In the genomic region with DNA sequence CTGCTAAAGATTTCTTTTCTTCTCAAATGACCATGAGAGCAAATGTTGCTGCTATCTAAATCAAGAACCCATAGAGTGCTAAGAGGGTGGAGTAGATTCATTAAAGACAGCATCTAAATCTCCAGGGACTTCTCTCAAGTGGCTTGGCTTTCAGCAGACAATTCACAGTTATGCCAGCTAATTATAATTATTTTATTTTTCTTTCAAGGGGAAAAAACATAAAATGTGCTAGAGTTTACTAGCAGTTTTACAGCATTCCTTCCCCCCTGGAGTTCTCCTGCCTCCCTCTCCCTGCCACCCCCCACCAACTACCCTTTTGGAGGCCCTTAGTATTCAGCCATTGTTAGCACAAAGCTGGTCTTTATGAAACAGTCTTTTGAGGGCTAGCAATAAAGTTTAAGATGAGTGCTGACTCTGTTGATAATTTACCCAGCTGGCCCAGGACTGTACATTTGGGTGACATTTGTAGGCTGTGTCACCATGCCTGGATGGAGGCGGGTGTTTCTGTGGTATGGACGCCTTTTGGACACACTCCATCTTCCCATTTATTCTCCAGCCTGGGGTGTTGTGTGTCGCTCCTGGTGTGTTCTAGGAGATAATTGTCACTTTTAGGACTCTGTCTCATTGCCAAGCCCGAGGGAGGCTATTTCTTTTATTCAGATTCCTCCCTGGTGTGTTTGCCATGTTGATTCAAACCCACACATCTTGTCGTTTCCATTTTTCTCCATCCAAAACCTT, we compare ENCODE assay signal across 12 cellular contexts.
DNase-seq lines count a peak whose midpoint lies in the region; ATAC-seq and TF ChIP-seq lines count a peak whose summit lies in the region.
"Had no signal": no experiment of that assay in that cellular context is flagged by ENCODE, and none has a peak within 500 bp of the region (broad histone marks: within the 10 kb centered on the region; RNA-seq: fewer than 3 reads in every experiment).

No MANE protein-coding gene starts in this region.

- peak; percentile 95 for DNase-seq in NCI-H187 treated with DMSO at 0.1 percent for 48 hours (lab: John Stamatoyannopoulos, UW)
- DNase-seq in PC-3 = peak; percentile 9
- no peak for DNase-seq in progenitor cell of endocrine pancreas (ENCODE audit: low spot score, unreplicated experiment)
- no peak for DNase-seq in A172 (ENCODE audit: low spot score)
- DNase-seq: activated CD4-positive, alpha-beta T cell treated with anti-CD3 and anti-CD28 coated beads, Interleukin-2, amount 50 U/mL, for 48 hours; activated effector memory CD4-positive, alpha-beta T cell treated with Interleukin-2 at 50 U/mL for 16 hours; KG1; naive thymus-derived CD4-positive, alpha-beta T cell had no signal

- no peaks in the 10 kb centered on the region; the same call in 1 of the 2 replicates for H3K27me3 ChIP-seq in PC-3 (ENCODE audit: low read length)

- TF ChIP-seq CTCF in PC-3 (conservative IDR thresholded peaks at IDR 0.05; ENCODE audit: low read depth, low read length) (no peak), progenitor cell of endocrine pancreas (IDR thresholded peaks at IDR 0.05; ENCODE audit: unreplicated experiment) (no peak)

- peaks cover 12% of the 10 kb centered on the region for H3K27me3 Mint-ChIP-seq in progenitor cell of endocrine pancreas

- no peaks in the 10 kb centered on the region for H3K9me3 ChIP-seq in PC-3 (ENCODE audit: low read length)
- H3K9me3 ChIP-seq: suprapubic skin had no signal

- H3K4me1 ChIP-seq in PC-3 (ENCODE audit: insufficient read depth, low read length) = peaks cover 46% of the 10 kb centered on the region

- H3K4me1 Mint-ChIP-seq in progenitor cell of endocrine pancreas (ENCODE audit: low read depth) = peaks cover 7% of the 10 kb centered on the region
- H3K4me1 Mint-ChIP-seq: naive thymus-derived CD4-positive, alpha-beta T cell had no signal

- H3K4me2 ChIP-seq in PC-3 (ENCODE audit: low read length) = peak overlapping the region; percentile 64

- H3K4me3 ChIP-seq in PC-3 (ENCODE audit: low read length) = no peak overlapping the region
- H3K4me3 ChIP-seq: suprapubic skin had no signal

- H3K9ac ChIP-seq in PC-3 (ENCODE audit: low read length) = no peak overlapping the region

- H3K9me3 Mint-ChIP-seq in progenitor cell of endocrine pancreas (ENCODE audit: low read depth) = no peaks in the 10 kb centered on the region

- H3K27ac ChIP-seq in PC-3 (ENCODE audit: low read length) = no peak overlapping the region
- H3K27ac ChIP-seq: suprapubic skin had no signal

- no peaks in the 10 kb centered on the region for H3K36me3 Mint-ChIP-seq in progenitor cell of endocrine pancreas (ENCODE audit: insufficient read depth)
- H3K36me3 Mint-ChIP-seq: naive thymus-derived CD4-positive, alpha-beta T cell had no signal

- H3K9me2 ChIP-seq in PC-3 (replicated peaks; ENCODE audit: low read length) = no peaks in the 10 kb centered on the region

- CTCF ChIA-PET in PC-3 (lab: Charles Lee) = interaction anchor here (1.1 kb wide), 1 partner anchor 55 kb away, joined by 4 read pairs; no protein-coding TSS in a partner anchor

- no peaks in the 10 kb centered on the region for H3K36me3 ChIP-seq in PC-3 (ENCODE audit: low read depth, low read length)
- H3K36me3 ChIP-seq: suprapubic skin had no signal

- no peaks in the 10 kb centered on the region for H3K79me2 ChIP-seq in PC-3 (ENCODE audit: low read length)

- H3K27ac Mint-ChIP-seq in progenitor cell of endocrine pancreas = peak overlapping the region; percentile 29
- H3K27ac Mint-ChIP-seq: naive thymus-derived CD4-positive, alpha-beta T cell had no signal

- ATAC-seq in GM18511 (IDR thresholded peaks at IDR 0.05; ENCODE audit: unreplicated experiment) (peak; percentile 37), PC-3 (no peak), GM18502 (IDR thresholded peaks at IDR 0.05; ENCODE audit: poor library complexity, unreplicated experiment) (no peak), GM21786 (IDR thresholded peaks at IDR 0.05; ENCODE audit: unreplicated experiment) (no peak)
- ATAC-seq: naive thymus-derived CD4-positive, alpha-beta T cell had no signal

- H2AFZ ChIP-seq in PC-3 (ENCODE audit: low read length) = no peak overlapping the region

- no peaks in the 10 kb centered on the region for H3F3A ChIP-seq in PC-3 (ENCODE audit: low read length, unreplicated experiment)

- POLR2A ChIA-PET in PC-3 (lab: Charles Lee; ENCODE audit: unreplicated experiment) = no interaction called here

- H4K20me1 ChIP-seq in PC-3 (ENCODE audit: low read length) = no peaks in the 10 kb centered on the region

- no peak overlapping the region for H3K4me3 Mint-ChIP-seq in progenitor cell of endocrine pancreas (ENCODE audit: low read depth)
- H3K4me3 Mint-ChIP-seq: naive thymus-derived CD4-positive, alpha-beta T cell had no signal

- intact Hi-C loops in PC-3 (cut with micrococcal nuclease) = loop anchor here (5.0 kb wide), 3 partner anchors 40 to 155 kb away; no protein-coding TSS in a partner anchor

- BruUV-seq in PC-3 (replicated peaks; lab: Mats Ljungman, UMichigan) = no TSS peak

Comparison
In these comparisons a context has a peak if more than half of its experiments do, and no peak if none do; other contexts are left out.
1. DNase-seq: peak in NCI-H187 treated with DMSO at 0.1 percent for 48 hours (single experiment) and PC-3 (single experiment); none in progenitor cell of endocrine pancreas (single experiment) and A172 (single experiment).